ENCODE assay signal across 19 cellular contexts in the genomic region with DNA sequence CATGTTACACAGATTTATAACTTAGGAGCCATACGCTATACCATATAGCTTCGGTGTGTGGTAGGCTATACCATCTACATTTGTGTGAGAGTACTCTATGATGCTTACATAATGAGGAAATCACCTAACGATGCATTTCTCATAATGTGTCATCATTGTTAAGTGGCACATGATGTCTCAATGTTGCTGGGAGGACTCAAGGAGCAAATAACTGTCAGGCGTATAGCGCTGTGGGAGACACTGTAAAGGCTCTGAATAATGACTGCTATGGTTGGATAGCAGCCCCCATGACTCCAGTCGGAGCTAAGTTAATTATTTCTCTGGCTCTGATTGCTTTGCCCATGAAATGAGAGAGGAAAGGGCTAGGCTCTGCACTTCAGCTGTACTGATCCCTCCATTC.
"Had no signal": no experiment of that assay in that cellular context is flagged by ENCODE, and none has a peak within 500 bp of the region (broad histone marks: within the 10 kb centered on the region; RNA-seq: fewer than 3 reads in every experiment).

No MANE protein-coding gene starts in this region.

- H3K9me3 ChIP-seq: body of pancreas, pancreas, thoracic aorta, upper lobe of right lung had no signal

- H3K27me3 ChIP-seq: body of pancreas, gastrocnemius medialis, pancreas, sigmoid colon, stomach, upper lobe of right lung had no signal

- H3K4me3 ChIP-seq: body of pancreas, gastrocnemius medialis, heart left ventricle, lower lobe of right lung, pancreas, sigmoid colon, spleen, stomach, thoracic aorta, upper lobe of right lung had no signal

- H3K4me1 ChIP-seq: body of pancreas, gastrocnemius medialis, heart left ventricle, lower lobe of right lung, pancreas, sigmoid colon, spleen, stomach, upper lobe of right lung had no signal

- H3K27ac ChIP-seq: body of pancreas, gastrocnemius medialis, heart left ventricle, lower lobe of right lung, pancreas, sigmoid colon, spleen, stomach, thoracic aorta, upper lobe of right lung had no signal

- H3K4me1 Mint-ChIP-seq: activated CD4-positive, alpha-beta memory T cell treated with anti-CD3 and anti-CD28 coated beads, Interleukin-2, amount 10 ng/mL, durations not matched to agents 7 days and 5 days; central memory CD8-positive, alpha-beta T cell; immature natural killer cell; naive thymus-derived CD4-positive, alpha-beta T cell had no signal

- H3K4me3 Mint-ChIP-seq: activated CD4-positive, alpha-beta memory T cell treated with anti-CD3 and anti-CD28 coated beads, Interleukin-2, amount 10 ng/mL, durations not matched to agents 7 days and 5 days; activated T-cell treated with anti-CD3 and anti-CD28 coated beads, Interleukin-2, amount 50 U/mL, for 4 hours; central memory CD8-positive, alpha-beta T cell; immature natural killer cell; naive thymus-derived CD4-positive, alpha-beta T cell; T-helper 2 cell treated with Interferon-gamma antibody and Interleukin-4, amounts not matched to agents 5 μg/mL and 100 μg/mL, for 36 hours had no signal

- H3K27ac Mint-ChIP-seq: activated CD4-positive, alpha-beta memory T cell treated with anti-CD3 and anti-CD28 coated beads, Interleukin-2, amount 10 ng/mL, durations not matched to agents 7 days and 5 days; activated naive CD4-positive, alpha-beta T cell treated with anti-CD3 and anti-CD28 coated beads, Interleukin-2, amount 50 U/mL, for 72 hours; immature natural killer cell; naive thymus-derived CD4-positive, alpha-beta T cell; T-helper 2 cell treated with Interferon-gamma antibody and Interleukin-4, amounts not matched to agents 5 μg/mL and 100 μg/mL, for 36 hours had no signal

- DNase-seq: activated CD4-positive, alpha-beta memory T cell treated with anti-CD3 and anti-CD28 coated beads, Interleukin-2, amount 10 ng/mL, durations not matched to agents 7 days and 5 days; activated effector memory CD4-positive, alpha-beta T cell treated with anti-CD3 and anti-CD28 coated beads, Interleukin-2, amount 50 U/mL, for 16 hours; activated T-cell treated with anti-CD3 and anti-CD28 coated beads, Interleukin-2, amount 50 U/mL, for 4 hours; body of pancreas; effector CD8-positive, alpha-beta T cell; gastrocnemius medialis; heart left ventricle; immature natural killer cell; lower lobe of right lung; naive thymus-derived CD4-positive, alpha-beta T cell; pancreas; sigmoid colon; spleen; stomach; upper lobe of right lung had no signal

- H3K36me3 ChIP-seq: gastrocnemius medialis, heart left ventricle, lower lobe of right lung, pancreas, sigmoid colon, spleen, stomach, thoracic aorta, upper lobe of right lung had no signal
